ENCODE assay signal across 32 cellular contexts in genomic region chr3:87329065-87329464, GRCh38. TPM values are rescaled to one million over a fixed set of nuclear protein-coding genes. Genes with fewer than 3 reads are reported as not detected.
"Had no signal": no experiment of that assay in that cellular context is flagged by ENCODE, and none has a peak within 500 bp of the region (broad histone marks: within the 10 kb centered on the region; RNA-seq: fewer than 3 reads in every experiment).

No MANE protein-coding gene starts in this region.

- ATAC-seq: effector memory CD8-positive, alpha-beta T cell; esophagus mucosa; gastrocnemius medialis; heart right ventricle; left cardiac atrium; left lung; left ventricle myocardium superior; lower lobe of right lung had no signal

- FAIRE-seq: endometrium, islet of Langerhans, keratinocyte had no signal

- H3K27me3 ChIP-seq: colonic mucosa, esophagus squamous epithelium, gastrocnemius medialis, heart right ventricle, left lung had no signal

- H3K4me3 ChIP-seq: colonic mucosa, esophagus squamous epithelium, gastrocnemius medialis, heart right ventricle, left lung, lower lobe of right lung had no signal

- H3K27ac ChIP-seq: colonic mucosa, epithelial cell of prostate, esophagus squamous epithelium, gastrocnemius medialis, heart right ventricle, left lung, lower lobe of right lung had no signal

- H3K4me1 ChIP-seq: colonic mucosa, gastrocnemius medialis, heart right ventricle, left lung, lower lobe of right lung had no signal

- H3K9me3 ChIP-seq: colonic mucosa, esophagus squamous epithelium, gastrocnemius medialis, left lung, lower lobe of right lung had no signal

- H3K36me3 ChIP-seq: colonic mucosa, esophagus squamous epithelium, gastrocnemius medialis, heart right ventricle, left lung, lower lobe of right lung had no signal

- DNase-seq: colonic mucosa; cortex of kidney; effector CD8-positive, alpha-beta T cell; effector memory CD8-positive, alpha-beta T cell; endodermal cell; erythroblast; esophagus squamous epithelium; foreskin fibroblast; foreskin melanocyte; gastrocnemius medialis; glutamatergic neuron; head of caudate nucleus; heart right ventricle; hippocampal formation; left cardiac atrium; left lung; left ventricle myocardium superior; lower lobe of right lung; mesendoderm; midbrain had no signal

RNA-seq across cellular contexts. Expression of gene POU1F1, which starts 52.7 kb away (rescaled TPM):
- total RNA-seq: colonic mucosa, dermis microvascular lymphatic vessel endothelial cell, endodermal cell, esophagus mucosa, esophagus squamous epithelium, gastrocnemius medialis, glomerular endothelial cell, heart right ventricle, kidney epithelial cell, left cardiac atrium, left lung, left ventricle myocardium superior, lower leg skin, lower lobe of right lung, lung microvascular endothelial cell, mononuclear cell, mucosa of gallbladder had no signal
- polyA plus RNA-seq: heart right ventricle, keratinocyte had no signal
